In the genomic region with DNA sequence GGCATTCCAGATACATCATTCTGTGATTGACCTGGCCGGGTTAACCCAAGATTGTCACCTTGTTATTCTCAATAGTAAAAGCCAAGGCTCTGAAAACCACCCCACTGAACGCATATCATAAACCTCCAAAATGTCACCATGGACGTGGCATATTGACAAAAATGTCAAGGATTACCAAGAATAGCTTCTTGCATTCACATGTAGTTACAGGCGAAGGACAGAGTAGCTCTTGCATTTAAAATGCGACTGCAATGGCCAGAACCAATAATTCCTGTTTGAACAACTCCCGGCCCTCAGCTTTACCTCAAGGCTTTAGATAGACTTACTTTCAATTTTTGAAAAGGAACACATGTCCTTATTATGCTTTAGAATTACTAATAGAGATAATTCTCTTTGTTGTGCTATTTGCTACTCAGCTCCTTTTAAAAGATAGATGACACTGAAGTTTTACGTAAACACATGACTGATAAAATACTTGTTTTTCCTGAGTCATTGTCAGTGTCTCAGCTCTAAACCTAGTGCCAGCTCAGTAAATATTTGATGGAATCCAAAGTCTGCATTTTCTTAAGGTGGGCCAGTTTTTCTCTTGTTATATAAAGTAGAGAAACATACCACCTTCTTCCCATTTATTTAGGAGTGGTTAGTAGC, we compare ENCODE assay signal across 25 cellular contexts.
DNase-seq lines count a peak whose midpoint lies in the region; ATAC-seq and TF ChIP-seq lines count a peak whose summit lies in the region.
"Had no signal": no experiment of that assay in that cellular context is flagged by ENCODE, and none has a peak within 500 bp of the region (broad histone marks: within the 10 kb centered on the region; RNA-seq: fewer than 3 reads in every experiment).

No MANE protein-coding gene starts in this region.

- H3K4me3 Mint-ChIP-seq in stimulated activated effector memory CD8-positive, alpha-beta T cell treated with anti-CD3 and anti-CD28 coated beads, Interleukin-12 subunit alpha, Interleukin-12 subunit beta, amount 100 ng/mL, for 72 hours: no peak overlapping the region
- H3K4me3 Mint-ChIP-seq: activated naive CD4-positive, alpha-beta T cell treated with anti-CD3 and anti-CD28 coated beads for 36 hours; activated T-cell treated with anti-CD3 and anti-CD28 coated beads, Interleukin-2, amount 50 U/mL, for 72 hours; nephron progenitor cell; T-helper 1 cell treated with Interleukin-12 subunit alpha and Interleukin-12 subunit beta and Interleukin-4 antibody, amounts not matched to agents 30 μg/mL and 1 μg/mL, for 36 hours had no signal

- no peak overlapping the region for H3K4me3 ChIP-seq in right atrium auricular region
- H3K4me3 ChIP-seq in upper lobe of left lung: no peak overlapping the region
- no peak overlapping the region for H3K4me3 ChIP-seq in MG63
- H3K4me3 ChIP-seq: lower lobe of right lung had no signal

- no peak overlapping the region for H3K27ac Mint-ChIP-seq in stimulated activated effector memory CD8-positive, alpha-beta T cell treated with anti-CD3 and anti-CD28 coated beads, Interleukin-12 subunit alpha, Interleukin-12 subunit beta, amount 100 ng/mL, for 72 hours
- H3K27ac Mint-ChIP-seq: activated naive CD4-positive, alpha-beta T cell treated with anti-CD3 and anti-CD28 coated beads for 36 hours; activated T-cell treated with anti-CD3 and anti-CD28 coated beads, Interleukin-2, amount 50 U/mL, for 72 hours; T-helper 1 cell treated with Interleukin-12 subunit alpha and Interleukin-12 subunit beta and Interleukin-4 antibody, amounts not matched to agents 30 μg/mL and 1 μg/mL, for 36 hours had no signal

- 55 to 60% methylated on average over 7 of the region's 7 CpGs for WGBS in upper lobe of left lung, 2 donors

- TF ChIP-seq POLR2A in upper lobe of left lung (IDR thresholded peaks at IDR 0.05): no peak

- no peaks in the 10 kb centered on the region for H3K9me3 Mint-ChIP-seq in stimulated activated effector memory CD8-positive, alpha-beta T cell treated with anti-CD3 and anti-CD28 coated beads, Interleukin-12 subunit alpha, Interleukin-12 subunit beta, amount 100 ng/mL, for 72 hours
- H3K9me3 Mint-ChIP-seq: activated naive CD4-positive, alpha-beta T cell treated with anti-CD3 and anti-CD28 coated beads for 36 hours; activated T-cell treated with anti-CD3 and anti-CD28 coated beads, Interleukin-2, amount 50 U/mL, for 72 hours; dendritic cell treated with granulocyte-macrophage colony-stimulating factor and Interleukin-4, amounts not matched to agents 40 ng/mL and 50 ng/mL, for 4 days; T-helper 1 cell treated with Interleukin-12 subunit alpha and Interleukin-12 subunit beta and Interleukin-4 antibody, amounts not matched to agents 30 μg/mL and 1 μg/mL, for 36 hours had no signal

- H3K27me3 ChIP-seq in right atrium auricular region (no peaks in the 10 kb centered on the region), upper lobe of left lung (no peaks in the 10 kb centered on the region), MG63 (no peaks in the 10 kb centered on the region)
- H3K27me3 ChIP-seq: BE2C had no signal

- H3K36me3 ChIP-seq in right atrium auricular region (no peaks in the 10 kb centered on the region), upper lobe of left lung (no peaks in the 10 kb centered on the region), MG63 (no peaks in the 10 kb centered on the region)
- H3K36me3 ChIP-seq: BE2C, lower lobe of right lung had no signal

- TF ChIP-seq CTCF in right atrium auricular region (IDR thresholded peaks at IDR 0.05): no peak
- no peak for TF ChIP-seq CTCF in upper lobe of left lung (IDR thresholded peaks at IDR 0.05)

- peak overlapping the region in 1 of 2 donors; percentile 12 for H3K27ac ChIP-seq in right atrium auricular region
- H3K27ac ChIP-seq in upper lobe of left lung: peak overlapping the region; percentile 24 to 60 (median 41)
- H3K27ac ChIP-seq: lower lobe of right lung, parathyroid adenoma, VCaP had no signal

- H3K36me3 Mint-ChIP-seq in stimulated activated effector memory CD8-positive, alpha-beta T cell treated with anti-CD3 and anti-CD28 coated beads, Interleukin-12 subunit alpha, Interleukin-12 subunit beta, amount 100 ng/mL, for 72 hours: no peaks in the 10 kb centered on the region

- intact Hi-C loops in Right ventricle myocardium superior (cut with DNase I): no loop called here

- peaks cover 0 to 16% of the 10 kb centered on the region in 2 donors for H3K4me1 ChIP-seq in right atrium auricular region
- H3K4me1 ChIP-seq in upper lobe of left lung: peaks cover 0 to 33% (median 7%) of the 10 kb centered on the region in 4 donors
- H3K4me1 ChIP-seq: BE2C, lower lobe of right lung, parathyroid adenoma had no signal

- peak; percentile 55 for ATAC-seq in Right ventricle myocardium superior (ENCODE audit: poor library complexity)
- peak; percentile 26 for ATAC-seq in esophagus mucosa
- ATAC-seq in left lobe of liver: peak; percentile 67
- no peak for ATAC-seq in upper lobe of left lung (ENCODE audit: low FRiP score in 2 of 2)
- ATAC-seq in HG03108 (IDR thresholded peaks at IDR 0.05; ENCODE audit: unreplicated experiment): no peak
- no peak for ATAC-seq in stimulated activated effector memory CD8-positive, alpha-beta T cell treated with anti-CD3 and anti-CD28 coated beads, Interleukin-12 subunit alpha, Interleukin-12 subunit beta, amount 100 ng/mL, for 72 hours
- ATAC-seq: activated T-cell treated with anti-CD3 and anti-CD28 coated beads, Interleukin-2, amount 50 U/mL, for 72 hours had no signal

- no peaks in the 10 kb centered on the region for H3K9me3 ChIP-seq in right atrium auricular region
- H3K9me3 ChIP-seq in upper lobe of left lung: no peaks in the 10 kb centered on the region
- H3K9me3 ChIP-seq in MG63: no peaks in the 10 kb centered on the region
- H3K9me3 ChIP-seq: BE2C, lower lobe of right lung had no signal

- DNase-seq in Right ventricle myocardium superior: no peak
- DNase-seq in right atrium auricular region (ENCODE audit: low spot score): no peak
- DNase-seq in left lobe of liver (ENCODE audit: low spot score): no peak
- no peak for DNase-seq in upper lobe of left lung
- no peak for DNase-seq in stimulated activated effector memory CD8-positive, alpha-beta T cell treated with anti-CD3 and anti-CD28 coated beads, Interleukin-12 subunit alpha, Interleukin-12 subunit beta, amount 100 ng/mL, for 72 hours (ENCODE audit: low spot score in 2 of 2)
- DNase-seq in MG63: no peak
- DNase-seq: activated CD4-positive, alpha-beta T cell treated with anti-CD3 and anti-CD28 coated beads for 48 hours; activated naive CD4-positive, alpha-beta T cell treated with anti-CD3 and anti-CD28 coated beads for 36 hours; activated T-cell treated with anti-CD3 and anti-CD28 coated beads, Interleukin-2, amount 50 U/mL, for 72 hours; BE2C; caudate nucleus; DMS53; GF-D8; Kasumi-1; lower lobe of right lung; NCI-H187; NCI-H524 treated with DMSO at 0.1 percent for 48 hours; nephron progenitor cell; stimulated activated CD4-positive, alpha-beta T cell treated with anti-CD3 and anti-CD28 coated beads, Interleukin-1b, Interleukin-23, amount 100 ng/mL, for 48 hours had no signal

- no peak for TF ChIP-seq EP300 in upper lobe of left lung (IDR thresholded peaks at IDR 0.05)

- peaks cover 13% of the 10 kb centered on the region for H3K4me1 Mint-ChIP-seq in stimulated activated effector memory CD8-positive, alpha-beta T cell treated with anti-CD3 and anti-CD28 coated beads, Interleukin-12 subunit alpha, Interleukin-12 subunit beta, amount 100 ng/mL, for 72 hours
- H3K4me1 Mint-ChIP-seq: nephron progenitor cell had no signal

Comparison
In these comparisons a context has a peak if more than half of its experiments do, and no peak if none do; other contexts are left out.
1. ATAC-seq: peak in Right ventricle myocardium superior (single experiment), esophagus mucosa (single experiment) and left lobe of liver (single experiment); none in upper lobe of left lung (0 of 2), HG03108 (single experiment) and stimulated activated effector memory CD8-positive, alpha-beta T cell treated with anti-CD3 and anti-CD28 coated beads, Interleukin-12 subunit alpha, Interleukin-12 subunit beta, amount 100 ng/mL, for 72 hours (single experiment).